8 cellular contexts compared by ENCODE assay signal in genomic region chr1:3900969-3901529, GRCh38. TPM values are rescaled to one million over a fixed set of nuclear protein-coding genes. Genes with fewer than 3 reads are reported as not detected.
DNase-seq lines count a peak whose midpoint lies in the region; ATAC-seq and TF ChIP-seq lines count a peak whose summit lies in the region.

No MANE protein-coding gene starts in this region.

- CTCF ChIA-PET in activated CD4-positive, alpha-beta T cell treated with anti-CD3 and anti-CD28 coated beads for 36 hours (lab: Charles Lee), result interaction anchor here (2.7 kb wide), 1 partner anchor 10 kb away, joined by 7 read pairs; no protein-coding TSS in a partner anchor

- intact Hi-C loops in activated CD4-positive, alpha-beta T cell treated with anti-CD3 and anti-CD28 coated beads for 36 hours (cut with DNase I, micrococcal nuclease), result loop anchor here (1.0 to 2.0 kb wide), 9 partner anchors 44 to 1488 kb away; partner anchors contain the start of genes CEP104 (in 2 of the 2), DFFB (in 2 of the 2), LRRC47 (in 2 of the 2) and SMIM1 (in 2 of the 2)

- POLR2A ChIA-PET in activated CD4-positive, alpha-beta T cell treated with anti-CD3 and anti-CD28 coated beads for 36 hours (lab: Charles Lee), result interaction anchor here (0.6 kb wide), 1 partner anchor 21 kb away, joined by 3 read pairs; no protein-coding TSS in a partner anchor

- H3K27ac Mint-ChIP-seq in activated CD4-positive, alpha-beta T cell treated with anti-CD3 and anti-CD28 coated beads for 36 hours, result peak overlapping the region; percentile 98

- in situ Hi-C loops in ACHN (cut with HindIII; ENCODE audit: low pct_ligation_motif_present, low pct_unique_long_range_greater_than_20kb, low sequenced_read_pairs), result no loop called here

- no peaks in the 10 kb centered on the region for H3K36me3 ChIP-seq in kidney epithelial cell (ENCODE audit: control insufficient read depth, insufficient read depth, low read length)

- H3K27me3 Mint-ChIP-seq in activated CD4-positive, alpha-beta T cell treated with anti-CD3 and anti-CD28 coated beads for 36 hours, result no peaks in the 10 kb centered on the region

- H3K4me1 Mint-ChIP-seq in activated CD4-positive, alpha-beta T cell treated with anti-CD3 and anti-CD28 coated beads for 36 hours, result peaks cover 51% of the 10 kb centered on the region

- peak overlapping the region; percentile 87 for H3K4me3 Mint-ChIP-seq in activated CD4-positive, alpha-beta T cell treated with anti-CD3 and anti-CD28 coated beads for 36 hours

- DNase-seq in ACHN (peak; percentile 93), NCI-H446 (lab: John Stamatoyannopoulos, UW) (peak; percentile 87 to 98), choroid plexus epithelial cell (ENCODE audit: low read depth) (peak; percentile 98), kidney epithelial cell (ENCODE audit: low read depth) (peak; percentile 71)
- peak; percentile 93 for DNase-seq in activated CD4-positive, alpha-beta T cell treated with anti-CD3 and anti-CD28 coated beads for 36 hours
- peak; percentile 93 for DNase-seq in stimulated activated CD4-positive, alpha-beta T cell treated with anti-CD3 and anti-CD28 coated beads, Interleukin-15, amount 100 ng/mL, for 24 hours

- H3K27me3 ChIP-seq in kidney epithelial cell (ENCODE audit: control insufficient read depth, insufficient read depth, low read length), result no peaks in the 10 kb centered on the region

- peaks cover 24% of the 10 kb centered on the region for H3K36me3 Mint-ChIP-seq in activated CD4-positive, alpha-beta T cell treated with anti-CD3 and anti-CD28 coated beads for 36 hours (ENCODE audit: low read depth)

- H3K4me3 ChIP-seq in choroid plexus epithelial cell (ENCODE audit: low read depth, low read length) (peak overlapping the region; percentile 96), kidney epithelial cell (ENCODE audit: low read depth, low read length) (peak overlapping the region; percentile 81)

- TF ChIP-seq CTCF in choroid plexus epithelial cell (conservative IDR thresholded peaks at IDR 0.05; ENCODE audit: low read depth, low read length) (no peak), kidney epithelial cell (IDR thresholded peaks at IDR 0.05; ENCODE audit: insufficient read depth, low read length, poor library complexity, severe bottlenecking) (no peak)

- peaks cover 11% of the 10 kb centered on the region for H3K9me3 Mint-ChIP-seq in activated CD4-positive, alpha-beta T cell treated with anti-CD3 and anti-CD28 coated beads for 36 hours (ENCODE audit: low read depth)

- ATAC-seq in GM18861 (IDR thresholded peaks at IDR 0.05; ENCODE audit: unreplicated experiment) (peak; percentile 30), HG03097 (IDR thresholded peaks at IDR 0.05; ENCODE audit: low FRiP score, unreplicated experiment) (peak; percentile 37)
- peak; percentile 37 for ATAC-seq in activated CD4-positive, alpha-beta T cell treated with anti-CD3 and anti-CD28 coated beads for 36 hours

RNA-seq across cellular contexts. Expression of gene C1orf174, which starts 1.0 kb away (rescaled TPM):
- 10 to 100 TPM; 39.8 to 49.4 TPM for total RNA-seq in activated CD4-positive, alpha-beta T cell treated with anti-CD3 and anti-CD28 coated beads for 36 hours
- 33.1 and 33.3 TPM in 2 replicates for total RNA-seq in kidney epithelial cell

RNA-seq across cellular contexts. Expression of gene DFFB, which starts 43.8 kb away (rescaled TPM):
- total RNA-seq in activated CD4-positive, alpha-beta T cell treated with anti-CD3 and anti-CD28 coated beads for 36 hours, result 1 to 10 TPM; 7.2 to 8.4 TPM
- 4.7 and 6.0 TPM in 2 replicates for total RNA-seq in kidney epithelial cell

RNA-seq across cellular contexts. Expression of gene CEP104, which starts 44.0 kb away (rescaled TPM):
- 10 to 100 TPM; 33.6 to 35.5 TPM for total RNA-seq in activated CD4-positive, alpha-beta T cell treated with anti-CD3 and anti-CD28 coated beads for 36 hours
- total RNA-seq in kidney epithelial cell, result 34.4 and 47.3 TPM in 2 replicates

Comparison
In these comparisons a context has a peak if more than half of its experiments do, and no peak if none do; other contexts are left out.
1. Peak in every context shown above with its lines: DNase-seq, ATAC-seq and H3K4me3 ChIP-seq.